In the genomic region with DNA sequence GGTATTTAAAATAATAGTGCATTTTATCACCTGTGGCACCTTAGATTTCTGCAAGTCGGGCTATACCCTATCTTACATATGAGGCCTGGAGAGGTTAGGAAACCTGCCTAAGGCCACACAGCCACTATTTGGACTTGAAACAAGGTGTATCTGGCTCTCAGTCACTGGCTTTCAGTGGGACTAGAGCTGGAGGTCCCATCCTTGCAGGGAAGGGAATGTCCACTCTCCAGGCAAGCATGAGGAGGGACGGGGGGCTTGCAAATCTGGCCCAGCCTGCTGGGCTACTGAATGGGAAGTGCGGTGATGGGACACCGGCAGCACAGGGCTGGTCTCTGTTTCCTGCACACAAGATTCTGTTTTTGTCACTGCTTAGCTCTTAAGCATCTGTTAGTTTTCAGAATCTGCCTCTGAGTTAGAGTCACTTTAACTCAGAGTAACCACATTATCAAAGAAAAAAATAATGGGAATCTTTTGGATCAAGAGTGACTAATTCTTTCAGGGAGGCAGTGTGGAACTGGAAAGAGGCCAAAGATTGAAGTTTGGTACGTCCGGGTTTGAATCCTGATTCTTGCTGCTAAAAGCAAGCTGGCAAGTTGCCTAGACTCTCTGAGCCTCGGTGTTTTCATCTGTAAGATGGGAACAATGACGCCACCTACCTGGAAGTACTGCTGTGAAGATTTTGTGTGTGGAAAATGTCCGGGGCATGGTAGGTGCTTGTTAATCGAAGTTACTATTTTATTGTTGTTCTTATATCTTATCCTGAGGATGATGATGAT, we compare ENCODE assay signal across 23 cellular contexts. TPM values are rescaled to one million over a fixed set of nuclear protein-coding genes. Genes with fewer than 3 reads are reported as not detected.
"Had no signal": no experiment of that assay in that cellular context is flagged by ENCODE, and none has a peak within 500 bp of the region (broad histone marks: within the 10 kb centered on the region; RNA-seq: fewer than 3 reads in every experiment).

No MANE protein-coding gene starts in this region.

- H3K4me1 ChIP-seq: colonic mucosa, foreskin keratinocyte had no signal

- FAIRE-seq: astrocyte, bronchial epithelial cell, TTC549 had no signal

- H3K27ac ChIP-seq: colonic mucosa, epithelial cell of prostate, foreskin keratinocyte, prostate gland, upper lobe of right lung, WERI-Rb-1 had no signal

- H3K9me3 ChIP-seq: colonic mucosa, prostate gland, upper lobe of right lung had no signal

- H3K4me3 ChIP-seq: colonic mucosa, lung, prostate gland, upper lobe of right lung had no signal

- DNase-seq: activated CD4-positive, alpha-beta T cell treated with anti-CD3 and anti-CD28 coated beads, Interleukin-2, amount 10 ng/mL, durations not matched to agents 7 days and 5 days; activated CD4-positive, CD25-positive, alpha-beta regulatory T cell treated with anti-CD3 and anti-CD28 coated beads, Interleukin-2, amount 50 U/mL, for 72 hours; activated CD8-positive, alpha-beta T cell treated with anti-CD3 and anti-CD28 coated beads for 36 hours; activated naive CD4-positive, alpha-beta T cell treated with Interleukin-2 at 50 U/mL for 16 hours; activated naive CD8-positive, alpha-beta T cell treated with anti-CD3 and anti-CD28 coated beads for 36 hours; activated T-cell treated with anti-CD3 and anti-CD28 coated beads, Interleukin-2, amount 50 U/mL, for 4 hours; colonic mucosa; foreskin keratinocyte; midbrain; natural killer cell; stimulated activated CD4-positive, alpha-beta T cell treated with anti-CD3 and anti-CD28 coated beads, Interleukin-4, amount 100 ng/mL, for 4 hours; stimulated activated naive CD8-positive, alpha-beta T cell treated with anti-CD3 and anti-CD28 coated beads, Interleukin-15, Interleukin-2, amounts not matched to agents 100 U/mL and 50 U/mL, for 24 hours; T-helper 1 cell; upper lobe of right lung; WERI-Rb-1 had no signal

- H3K27me3 ChIP-seq: colonic mucosa, foreskin keratinocyte, upper lobe of right lung had no signal

- H3K36me3 ChIP-seq: colonic mucosa, prostate gland, upper lobe of right lung, WERI-Rb-1 had no signal

- ATAC-seq: activated CD8-positive, alpha-beta T cell treated with anti-CD3 and anti-CD28 coated beads for 36 hours; activated T-cell treated with anti-CD3 and anti-CD28 coated beads, Interleukin-2, amount 50 U/mL, for 4 hours; foreskin keratinocyte; left lobe of liver; natural killer cell; stimulated activated naive CD8-positive, alpha-beta T cell treated with anti-CD3 and anti-CD28 coated beads, Interleukin-15, Interleukin-2, amounts not matched to agents 100 U/mL and 50 U/mL, for 24 hours had no signal

RNA-seq across cellular contexts. Expression of a gene that starts 33.8 kb away (rescaled TPM):
- total RNA-seq: activated CD4-positive, alpha-beta T cell treated with anti-CD3 and anti-CD28 coated beads, Interleukin-2, amount 10 ng/mL, durations not matched to agents 7 days and 5 days; activated CD8-positive, alpha-beta T cell treated with anti-CD3 and anti-CD28 coated beads for 36 hours; activated naive CD8-positive, alpha-beta T cell treated with anti-CD3 and anti-CD28 coated beads for 36 hours; astrocyte; bronchial epithelial cell; foreskin keratinocyte; natural killer cell; subcutaneous adipose tissue had no signal
- polyA plus RNA-seq: foreskin keratinocyte had no signal
